8 cellular contexts compared by ENCODE assay signal in the genomic region with DNA sequence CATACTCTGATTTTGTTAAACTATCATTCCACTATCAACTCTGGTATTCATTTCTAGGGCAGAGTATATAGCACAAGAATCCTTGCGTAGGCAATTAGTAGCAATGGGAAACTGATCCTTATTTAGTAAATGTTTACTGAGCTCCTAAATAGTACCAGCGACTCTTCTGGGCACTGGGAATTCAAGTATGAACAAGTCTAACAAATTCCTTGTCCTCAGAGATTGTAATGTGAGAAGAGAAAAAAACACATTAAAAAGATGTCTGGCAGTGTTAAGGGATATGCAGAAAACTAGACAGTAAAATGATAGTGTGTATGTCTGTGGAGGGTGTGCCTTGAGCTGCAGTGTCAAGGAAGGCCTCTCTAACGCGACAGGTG. TPM values are rescaled to one million over a fixed set of nuclear protein-coding genes. Genes with fewer than 3 reads are reported as not detected.
DNase-seq lines count a peak whose midpoint lies in the region; ATAC-seq, FAIRE-seq and TF ChIP-seq lines count a peak whose summit lies in the region.

No MANE protein-coding gene starts in this region.

- H3K27ac Mint-ChIP-seq in brain: peak overlapping the region; percentile 71 to 95 (median 87)

- no peak for FAIRE-seq in GM19239 (lab: Jason Lieb, UNC)

- peaks cover 17% of the 10 kb centered on the region for H3K27me3 Mint-ChIP-seq in brain

- H3K27ac ChIP-seq in 22Rv1 (peak overlapping the region; percentile 66), HL-60 (replicated peaks) (peak overlapping the region; percentile 73), mesodermal cell (ENCODE audit: low read depth, low read length, severe bottlenecking) (no peak overlapping the region)

- H3K4me1 ChIP-seq in mesodermal cell (ENCODE audit: control insufficient read depth, insufficient read depth, low read length, poor library complexity, severe bottlenecking): peaks cover 9% of the 10 kb centered on the region

- TF ChIP-seq CTCF in 22Rv1 (IDR thresholded peaks at IDR 0.05) (no peak), HL-60 (IDR thresholded peaks at IDR 0.05; ENCODE audit: insufficient read depth, low read length) (no peak), brain (conservative IDR thresholded peaks at IDR 0.05) (no peak), GM10266 (IDR thresholded peaks at IDR 0.05; ENCODE audit: control insufficient read depth, insufficient read depth, low read depth, missing control alignments) (no peak)

- H3K36me3 ChIP-seq in mesodermal cell (ENCODE audit: control insufficient read depth, insufficient read depth, low read length): peaks cover 26% of the 10 kb centered on the region

- peaks cover 14% of the 10 kb centered on the region for H3K36me3 Mint-ChIP-seq in brain

- ATAC-seq in HG03039 (IDR thresholded peaks at IDR 0.05; ENCODE audit: unreplicated experiment): no peak

- H3K4me3 Mint-ChIP-seq in brain: peak overlapping the region; percentile 89 to 93 (median 91)

- peaks cover 69% of the 10 kb centered on the region for H3K4me1 Mint-ChIP-seq in brain

- no peaks in the 10 kb centered on the region for H3K9me3 ChIP-seq in mesodermal cell (ENCODE audit: control insufficient read depth, low read length)

- no peak for DNase-seq in HL-60 (ENCODE audit: low read depth in 1 of 2, low spot score in 1 of 2)
- DNase-seq in SHP77 treated with DMSO at 0.1 percent for 48 hours (lab: John Stamatoyannopoulos, UW): no peak
- no peak for DNase-seq in GM10266 (ENCODE audit: extremely low spot score)
- DNase-seq in GM19239 (ENCODE audit: insufficient read length, low spot score): no peak

- no peaks in the 10 kb centered on the region for H3K27me3 ChIP-seq in HL-60 (ENCODE audit: insufficient read depth, poor library complexity, severe bottlenecking)

- no peaks in the 10 kb centered on the region for H3K9me3 Mint-ChIP-seq in brain

- peak overlapping the region; percentile 79 for H3K4me3 ChIP-seq in HL-60 (replicated peaks; ENCODE audit: insufficient read depth, low read length)
- peak overlapping the region; percentile 76 for H3K4me3 ChIP-seq in mesodermal cell (ENCODE audit: extremely low read depth, insufficient read depth, low read length, poor library complexity, severe bottlenecking)

- 52 to 86% methylated on average over 1 to 2 of the region's 4 CpGs for WGBS in mesodermal cell (ENCODE audit: insufficient coverage in 2 of 2), 2 experiments

RNA-seq across cellular contexts. Expression of a gene that starts 0.7 kb away (rescaled TPM):
- polyA plus RNA-seq in brain (ENCODE audit: insufficient read depth, low read depth, low replicate concordance): 35.3 TPM
- 77.9 TPM for polyA plus RNA-seq in mesodermal cell (2013, experiment 1 of 2)
- 87.5 TPM for polyA plus RNA-seq in mesodermal cell (2013, experiment 2 of 2)

RNA-seq across cellular contexts. Expression of a gene that starts 3.3 kb away (rescaled TPM):
- polyA plus RNA-seq in brain (ENCODE audit: insufficient read depth, low read depth, low replicate concordance): 9.7 TPM
- polyA plus RNA-seq in mesodermal cell (2013, experiment 1 of 2): 18.1 TPM
- 19.3 TPM for polyA plus RNA-seq in mesodermal cell (2013, experiment 2 of 2)

RNA-seq across cellular contexts. Expression of a gene that starts 25.3 kb away (rescaled TPM):
- polyA plus RNA-seq in brain (ENCODE audit: insufficient read depth, low read depth, low replicate concordance): 35.1 TPM
- 130 TPM for polyA plus RNA-seq in mesodermal cell (2013, experiment 1 of 2)
- 196 TPM for polyA plus RNA-seq in mesodermal cell (2013, experiment 2 of 2)
